Comparison of ENCODE assay signal across 12 cellular contexts in the genomic region with DNA sequence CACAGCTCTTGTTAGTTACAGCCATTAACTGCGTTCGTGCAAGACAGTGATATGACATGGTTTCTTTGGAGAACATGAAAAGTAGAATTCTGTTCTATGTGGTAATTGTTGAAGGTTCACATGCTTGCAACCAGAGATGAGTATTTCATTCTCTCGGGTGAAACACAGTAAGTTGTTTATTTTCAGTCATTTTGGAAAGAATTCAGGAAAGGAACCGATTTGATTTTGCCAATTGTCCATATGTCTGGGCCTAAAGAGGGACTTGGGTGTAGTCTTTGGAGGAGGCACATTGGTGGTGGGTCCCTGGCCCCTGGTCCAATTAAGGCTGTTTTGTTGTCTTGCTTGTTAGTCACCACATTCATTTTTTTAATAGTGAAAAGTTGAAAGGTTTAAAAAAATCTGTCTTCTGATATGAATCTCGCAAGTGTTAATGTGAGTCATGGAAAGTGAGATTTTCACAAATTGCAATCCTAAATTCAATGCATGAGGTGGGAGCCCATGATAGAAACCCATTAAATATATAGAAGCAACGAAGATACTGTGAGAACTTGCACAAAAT.
A peak's percentile ranks its signal among the peaks of the same experiment; 100 is the strongest.
DNase-seq lines count a peak whose midpoint lies in the region; ATAC-seq and TF ChIP-seq lines count a peak whose summit lies in the region.
"Had no signal": no experiment of that assay in that cellular context is flagged by ENCODE, and none has a peak within 500 bp of the region (broad histone marks: within the 10 kb centered on the region; RNA-seq: fewer than 3 reads in every experiment).

No MANE protein-coding gene starts in this region.

- no peak for TF ChIP-seq CTCF in brain microvascular endothelial cell (IDR thresholded peaks at IDR 0.05; ENCODE audit: low read depth, low read length, missing control alignments)

- H3K36me3 Mint-ChIP-seq in activated T-cell treated with anti-CD3 and anti-CD28 coated beads, Interleukin-2, amount 50 U/mL, for 4 hours (ENCODE audit: insufficient read depth), result no peaks in the 10 kb centered on the region

- peaks cover 60% of the 10 kb centered on the region for H3K36me3 ChIP-seq in brain microvascular endothelial cell (replicated peaks)

- ATAC-seq in activated T-cell treated with anti-CD3 and anti-CD28 coated beads, Interleukin-2, amount 50 U/mL, for 4 hours, result peak; percentile 42 to 47
- peak; percentile 7 for ATAC-seq in HG03558 (IDR thresholded peaks at IDR 0.05; ENCODE audit: extremely low read depth, unreplicated experiment)

- peak overlapping the region; percentile 42 for H3K4me3 Mint-ChIP-seq in activated T-cell treated with anti-CD3 and anti-CD28 coated beads, Interleukin-2, amount 50 U/mL, for 4 hours

- H3K4me1 Mint-ChIP-seq in activated T-cell treated with anti-CD3 and anti-CD28 coated beads, Interleukin-2, amount 50 U/mL, for 4 hours (ENCODE audit: low read depth), result peaks cover 48% of the 10 kb centered on the region

- peaks cover 2% of the 10 kb centered on the region for H3K27me3 Mint-ChIP-seq in activated T-cell treated with anti-CD3 and anti-CD28 coated beads, Interleukin-2, amount 50 U/mL, for 4 hours (ENCODE audit: low read depth)

- peak overlapping the region; percentile 85 for H3K27ac ChIP-seq in brain microvascular endothelial cell
- H3K27ac ChIP-seq: PC-9, tibial artery had no signal

- in situ Hi-C loops in brain microvascular endothelial cell (cut with HindIII; ENCODE audit: low pct_ligation_motif_present, low sequenced_read_pairs), result no loop called here

- DNase-seq in activated T-cell treated with anti-CD3 and anti-CD28 coated beads, Interleukin-2, amount 50 U/mL, for 4 hours, result no peak
- DNase-seq in activated T-cell treated with anti-CD3 and anti-CD28 coated beads for 4 hours (no peak), brain microvascular endothelial cell (no peak), NCI-H69 (lab: John Stamatoyannopoulos, UW) (no peak), hippocampal formation (lab: John Stamatoyannopoulos, UW) (no peak)
- DNase-seq in stimulated activated CD8-positive, alpha-beta memory T cell treated with anti-CD3 and anti-CD28 coated beads, Interleukin-4, amount 100 ng/mL, for 48 hours, result peak; percentile 43
- no peak for DNase-seq in activated effector memory CD4-positive, alpha-beta T cell treated with anti-CD3 and anti-CD28 coated beads, Interleukin-2, amount 50 U/mL, for 16 hours
- DNase-seq: islet precursor cell, NCI-H187 treated with DMSO at 0.1 percent for 48 hours, PC-9, tibial artery had no signal

- H3K4me3 ChIP-seq in brain microvascular endothelial cell (ENCODE audit: low read depth, low read length), result no peak overlapping the region
- H3K4me3 ChIP-seq: PC-9, tibial artery had no signal

- H3K9me3 Mint-ChIP-seq in activated T-cell treated with anti-CD3 and anti-CD28 coated beads, Interleukin-2, amount 50 U/mL, for 4 hours, result no peaks in the 10 kb centered on the region

- H3K27me3 ChIP-seq in brain microvascular endothelial cell (replicated peaks), result no peaks in the 10 kb centered on the region
- H3K27me3 ChIP-seq: tibial artery had no signal
